ENCODE assay signal across 8 cellular contexts in the genomic region with DNA sequence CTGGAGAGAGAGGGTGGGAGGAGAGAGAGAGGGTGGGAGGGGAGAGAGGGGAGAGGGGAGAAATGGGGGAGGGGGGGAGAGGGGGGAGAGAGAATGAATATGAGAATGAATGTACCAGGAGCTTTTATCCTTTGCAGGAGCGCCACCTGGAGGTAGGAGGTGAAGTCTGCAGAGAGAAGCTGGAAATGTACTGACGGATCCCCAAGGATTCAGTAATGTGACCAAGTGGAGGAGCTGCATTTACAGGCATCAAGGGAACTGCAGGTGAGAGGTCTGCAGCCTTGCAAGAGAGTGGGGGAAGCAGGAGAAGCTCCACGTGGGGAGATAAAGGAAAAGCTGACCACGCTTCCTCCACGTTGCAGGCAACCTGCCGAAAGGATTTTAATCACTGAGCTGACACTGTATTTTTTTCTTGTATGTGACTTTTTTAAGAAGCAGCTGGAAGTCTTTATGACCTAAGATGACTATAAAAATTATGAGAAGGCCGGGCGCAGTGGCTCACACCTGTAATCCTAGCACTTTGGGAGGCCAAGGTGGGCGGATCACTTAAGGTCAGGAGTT. TPM values are rescaled to one million over a fixed set of nuclear protein-coding genes. Genes with fewer than 3 reads are reported as not detected.
DNase-seq lines count a peak whose midpoint lies in the region; ATAC-seq lines count a peak whose summit lies in the region.

No MANE protein-coding gene starts in this region.

- H3K4me1 Mint-ChIP-seq in activated CD4-positive, alpha-beta T cell treated with anti-CD3 and anti-CD28 coated beads for 36 hours: no peaks in the 10 kb centered on the region
- peaks cover 25% of the 10 kb centered on the region for H3K4me1 Mint-ChIP-seq in dendritic cell treated with granulocyte-macrophage colony-stimulating factor and Interleukin-4, amounts not matched to agents 40 ng/mL and 50 ng/mL, for 4 days (ENCODE audit: low read depth)

- intact Hi-C loops in activated CD4-positive, alpha-beta T cell treated with anti-CD3 and anti-CD28 coated beads for 36 hours (cut with DNase I, micrococcal nuclease): loop anchor here (1.0 kb wide), 2 partner anchors 188 to 237 kb away; no protein-coding TSS in a partner anchor
- intact Hi-C loops in dendritic cell treated with granulocyte-macrophage colony-stimulating factor and Interleukin-4, amounts not matched to agents 40 ng/mL and 50 ng/mL, for 4 days (cut with micrococcal nuclease): loop anchor here (10.0 kb wide), 2 partner anchors 55 to 125 kb away; a partner anchor contains a TSS

- peaks cover 24% of the 10 kb centered on the region for H3K27me3 Mint-ChIP-seq in activated CD4-positive, alpha-beta T cell treated with anti-CD3 and anti-CD28 coated beads for 36 hours
- H3K27me3 Mint-ChIP-seq in dendritic cell treated with granulocyte-macrophage colony-stimulating factor and Interleukin-4, amounts not matched to agents 40 ng/mL and 50 ng/mL, for 4 days: peaks cover 9% of the 10 kb centered on the region

- CTCF ChIA-PET in activated CD4-positive, alpha-beta T cell treated with anti-CD3 and anti-CD28 coated beads for 36 hours (lab: Charles Lee): interaction anchor here (0.6 to 1.8 kb wide), 24 partner anchors 8 to 258 kb away, joined by 3 to 14 read pairs (median 4); no protein-coding TSS in a partner anchor

- H3K4me3 Mint-ChIP-seq in activated CD4-positive, alpha-beta T cell treated with anti-CD3 and anti-CD28 coated beads for 36 hours: no peak overlapping the region
- H3K4me3 Mint-ChIP-seq in dendritic cell treated with granulocyte-macrophage colony-stimulating factor and Interleukin-4, amounts not matched to agents 40 ng/mL and 50 ng/mL, for 4 days: peak overlapping the region; percentile 30

- POLR2A ChIA-PET in activated CD4-positive, alpha-beta T cell treated with anti-CD3 and anti-CD28 coated beads for 36 hours (lab: Charles Lee): no interaction called here

- H3K9me3 Mint-ChIP-seq in activated CD4-positive, alpha-beta T cell treated with anti-CD3 and anti-CD28 coated beads for 36 hours (ENCODE audit: low read depth): no peaks in the 10 kb centered on the region
- H3K9me3 Mint-ChIP-seq in dendritic cell treated with granulocyte-macrophage colony-stimulating factor and Interleukin-4, amounts not matched to agents 40 ng/mL and 50 ng/mL, for 4 days: no peaks in the 10 kb centered on the region

- no peaks in the 10 kb centered on the region for H3K36me3 Mint-ChIP-seq in activated CD4-positive, alpha-beta T cell treated with anti-CD3 and anti-CD28 coated beads for 36 hours (ENCODE audit: low read depth)
- H3K36me3 Mint-ChIP-seq in dendritic cell treated with granulocyte-macrophage colony-stimulating factor and Interleukin-4, amounts not matched to agents 40 ng/mL and 50 ng/mL, for 4 days (ENCODE audit: low read depth): no peaks in the 10 kb centered on the region

- no peak overlapping the region for H3K27ac Mint-ChIP-seq in activated CD4-positive, alpha-beta T cell treated with anti-CD3 and anti-CD28 coated beads for 36 hours
- H3K27ac Mint-ChIP-seq in dendritic cell treated with granulocyte-macrophage colony-stimulating factor and Interleukin-4, amounts not matched to agents 40 ng/mL and 50 ng/mL, for 4 days: no peak overlapping the region

- DNase-seq in NCI-H1105 treated with DMSO at 0.1 percent for 48 hours (lab: John Stamatoyannopoulos, UW) (peak; percentile 22), NCI-H1105 (lab: John Stamatoyannopoulos, UW) (no peak), NCI-H1694 treated with DMSO at 0.1 percent for 48 hours (lab: John Stamatoyannopoulos, UW) (peak; percentile 13), midbrain (lab: John Stamatoyannopoulos, UW) (peak; percentile 41), cortex of kidney (lab: John Stamatoyannopoulos, UW) (no peak)
- peak; percentile 75 for DNase-seq in activated CD4-positive, alpha-beta T cell treated with anti-CD3 and anti-CD28 coated beads for 36 hours
- peak; percentile 6 to 16 for DNase-seq in stimulated activated CD8-positive, alpha-beta memory T cell treated with anti-CD3 and anti-CD28 coated beads, Interleukin-7, amount 100 ng/mL, for 48 hours (ENCODE audit: extremely low read depth in 1 of 2, low read depth in 1 of 2)

- no peak for ATAC-seq in activated CD4-positive, alpha-beta T cell treated with anti-CD3 and anti-CD28 coated beads for 36 hours

RNA-seq across cellular contexts. Expression of a gene that starts 33.7 kb away (rescaled TPM):
- not detected for total RNA-seq in activated CD4-positive, alpha-beta T cell treated with anti-CD3 and anti-CD28 coated beads for 36 hours

RNA-seq across cellular contexts. Expression of a gene that starts 38.6 kb away (rescaled TPM):
- not detected for total RNA-seq in activated CD4-positive, alpha-beta T cell treated with anti-CD3 and anti-CD28 coated beads for 36 hours

RNA-seq across cellular contexts. Expression of a gene that starts 51.2 kb away (rescaled TPM):
- total RNA-seq in activated CD4-positive, alpha-beta T cell treated with anti-CD3 and anti-CD28 coated beads for 36 hours: not detected

Comparison
In these comparisons a context has a peak if more than half of its experiments do, and no peak if none do; other contexts are left out.
1. DNase-seq: peak in NCI-H1105 treated with DMSO at 0.1 percent for 48 hours (single experiment), NCI-H1694 treated with DMSO at 0.1 percent for 48 hours (single experiment), activated CD4-positive, alpha-beta T cell treated with anti-CD3 and anti-CD28 coated beads for 36 hours (single experiment), midbrain (single experiment) and stimulated activated CD8-positive, alpha-beta memory T cell treated with anti-CD3 and anti-CD28 coated beads, Interleukin-7, amount 100 ng/mL, for 48 hours (2 of 2); none in NCI-H1105 (single experiment) and cortex of kidney (single experiment).